8 cellular contexts compared by ENCODE assay signal in genomic region chr12:106840217-106840616, GRCh38.
DNase-seq lines count a peak whose midpoint lies in the region; ATAC-seq, FAIRE-seq and TF ChIP-seq lines count a peak whose summit lies in the region.

No MANE protein-coding gene starts in this region.

- DNase-seq in NCI-H510A treated with DMSO at 0.1 percent for 48 hours (lab: John Stamatoyannopoulos, UW) (peak; percentile 80), epithelial cell of proximal tubule (ENCODE audit: low read depth) (peak; percentile 35), pancreas (peak in 3 of 6 donors; percentile 14 to 42 (median 22)), GM13977 (ENCODE audit: low spot score) (no peak), breast epithelium (ENCODE audit: low spot score in 2 of 2) (no peak)

- H3K4me1 ChIP-seq in pancreas (peaks cover 5 to 20% (median 12%) of the 10 kb centered on the region in 3 donors), breast epithelium (no peaks in the 10 kb centered on the region)

- H3K36me3 ChIP-seq in pancreas (peaks cover 0 to 3% (median 0%) of the 10 kb centered on the region in 3 donors), breast epithelium (no peaks in the 10 kb centered on the region)

- TF ChIP-seq POLR2A in breast epithelium (IDR thresholded peaks at IDR 0.05) = no peak

- peak; percentile 80 to 91 (median 88) for ATAC-seq in pancreas
- ATAC-seq in HG03571 (IDR thresholded peaks at IDR 0.05; ENCODE audit: unreplicated experiment) = no peak
- ATAC-seq in HG02870 (IDR thresholded peaks at IDR 0.05; ENCODE audit: unreplicated experiment) = no peak

- 9 to 17% methylated on average over 2 of the region's 2 CpGs for WGBS in pancreas, 2 donors

- H3K27me3 ChIP-seq in pancreas (no peaks in the 10 kb centered on the region), breast epithelium (no peaks in the 10 kb centered on the region)

- H3K4me3 ChIP-seq in epithelial cell of proximal tubule (ENCODE audit: low read depth, low read length) (no peak overlapping the region), pancreas (no peak overlapping the region), breast epithelium (no peak overlapping the region)

- TF ChIP-seq CTCF in epithelial cell of proximal tubule (conservative IDR thresholded peaks at IDR 0.05; ENCODE audit: low read depth, low read length) = no peak
- TF ChIP-seq CTCF in pancreas (IDR thresholded peaks at IDR 0.05) = no peak
- no peak for TF ChIP-seq CTCF in GM13977 (IDR thresholded peaks at IDR 0.05; ENCODE audit: extremely low read depth, insufficient read depth, missing control alignments)
- TF ChIP-seq CTCF in breast epithelium (IDR thresholded peaks at IDR 0.05) = no peak

- H3K27ac ChIP-seq in pancreas (peak overlapping the region; percentile 6 to 64 (median 49)), breast epithelium (no peak overlapping the region)

- H3K9me3 ChIP-seq in pancreas = no peaks in the 10 kb centered on the region
- no peaks in the 10 kb centered on the region for H3K9me3 ChIP-seq in breast epithelium

- in situ Hi-C loops in GM13977 (cut with MboI; ENCODE audit: low pct_unique_long_range_greater_than_20kb, low sequenced_read_pairs, unreplicated experiment) = loop anchor here (25.0 kb wide), 1 partner anchor 453 kb away; no protein-coding TSS in a partner anchor

- peak; percentile 21 for FAIRE-seq in G401.6 (lab: Jason Lieb, UNC)
- FAIRE-seq in pancreas (lab: Jason Lieb, UNC) = peak; percentile 20

- intact Hi-C loops in pancreas (cut with DNase I) (no loop called here), breast epithelium (cut with DNase I; ENCODE audit: low total_unique reads) (loop anchor here (10.0 kb wide), 1 partner anchor 455 kb away; no protein-coding TSS in a partner anchor)

Comparison
In these comparisons a context has a peak if more than half of its experiments do, and no peak if none do; other contexts are left out.
1. DNase-seq: peak in NCI-H510A treated with DMSO at 0.1 percent for 48 hours (single experiment) and epithelial cell of proximal tubule (single experiment); none in GM13977 (single experiment) and breast epithelium (0 of 2).
2. ATAC-seq: peak in pancreas (4 of 4); none in HG03571 (single experiment) and HG02870 (single experiment).
3. H3K27ac ChIP-seq: peak in pancreas (4 of 4); none in breast epithelium (0 of 2).